In genomic region chr6:148803979-148804378, GRCh38 we compare ENCODE assay signal across 19 cellular contexts.
"Had no signal": no experiment of that assay in that cellular context is flagged by ENCODE, and none has a peak within 500 bp of the region (broad histone marks: within the 10 kb centered on the region; RNA-seq: fewer than 3 reads in every experiment).

No MANE protein-coding gene starts in this region.

- H3K27me3 Mint-ChIP-seq: activated CD8-positive, alpha-beta T cell treated with anti-CD3 and anti-CD28 coated beads for 36 hours; naive B cell had no signal

- H3K4me3 Mint-ChIP-seq: activated CD4-positive, alpha-beta T cell treated with anti-CD3 and anti-CD28 coated beads for 36 hours; activated CD8-positive, alpha-beta T cell treated with anti-CD3 and anti-CD28 coated beads for 36 hours; immature natural killer cell; naive B cell; T-helper 2 cell treated with Interferon-gamma antibody and Interleukin-4, amounts not matched to agents 5 μg/mL and 100 μg/mL, for 36 hours had no signal

- H3K27ac ChIP-seq: coronary artery, parathyroid adenoma, tibial artery, uterus, VCaP had no signal

- H3K27me3 ChIP-seq: tibial artery, uterus had no signal

- H3K9me3 ChIP-seq: tibial artery, uterus had no signal

- H3K27ac Mint-ChIP-seq: activated CD4-positive, alpha-beta T cell treated with anti-CD3 and anti-CD28 coated beads for 36 hours; activated CD8-positive, alpha-beta T cell treated with anti-CD3 and anti-CD28 coated beads for 36 hours; T-helper 2 cell treated with Interferon-gamma antibody and Interleukin-4, amounts not matched to agents 5 μg/mL and 100 μg/mL, for 36 hours had no signal

- H3K4me1 ChIP-seq: parathyroid adenoma, uterus had no signal

- H3K36me3 Mint-ChIP-seq: immature natural killer cell, naive B cell had no signal

- H2AFZ ChIP-seq: parathyroid adenoma had no signal

- ATAC-seq: activated CD4-positive, alpha-beta T cell treated with anti-CD3 and anti-CD28 coated beads for 36 hours; activated CD8-positive, alpha-beta T cell treated with anti-CD3 and anti-CD28 coated beads for 36 hours; left colon had no signal

- H3K9ac ChIP-seq: parathyroid adenoma had no signal

- H3K36me3 ChIP-seq: tibial artery, uterus had no signal

- DNase-seq: activated CD4-positive, alpha-beta T cell treated with anti-CD3 and anti-CD28 coated beads for 36 hours; activated CD8-positive, alpha-beta memory T cell treated with anti-CD3 and anti-CD28 coated beads, Interleukin-2, amount 50 U/mL, for 48 hours; activated CD8-positive, alpha-beta T cell treated with anti-CD3 and anti-CD28 coated beads for 36 hours; activated naive CD4-positive, alpha-beta T cell; central memory CD4-positive, alpha-beta T cell; effector CD8-positive, alpha-beta T cell; glutamatergic neuron; immature natural killer cell; left colon; naive B cell; stimulated activated CD4-positive, alpha-beta T cell treated with anti-CD3 and anti-CD28 coated beads, Interleukin-15, amount 100 ng/mL, for 24 hours; stimulated activated CD4-positive, alpha-beta T cell treated with anti-CD3 and anti-CD28 coated beads, Interleukin-4, amount 100 ng/mL, for 4 hours; tibial artery; uterus had no signal

- H3K9me3 Mint-ChIP-seq: activated CD8-positive, alpha-beta T cell treated with anti-CD3 and anti-CD28 coated beads for 36 hours; immature natural killer cell; T-helper 2 cell treated with Interferon-gamma antibody and Interleukin-4, amounts not matched to agents 5 μg/mL and 100 μg/mL, for 36 hours had no signal

- H3K4me3 ChIP-seq: coronary artery, lung, tibial artery, uterus had no signal
